In the genomic region with DNA sequence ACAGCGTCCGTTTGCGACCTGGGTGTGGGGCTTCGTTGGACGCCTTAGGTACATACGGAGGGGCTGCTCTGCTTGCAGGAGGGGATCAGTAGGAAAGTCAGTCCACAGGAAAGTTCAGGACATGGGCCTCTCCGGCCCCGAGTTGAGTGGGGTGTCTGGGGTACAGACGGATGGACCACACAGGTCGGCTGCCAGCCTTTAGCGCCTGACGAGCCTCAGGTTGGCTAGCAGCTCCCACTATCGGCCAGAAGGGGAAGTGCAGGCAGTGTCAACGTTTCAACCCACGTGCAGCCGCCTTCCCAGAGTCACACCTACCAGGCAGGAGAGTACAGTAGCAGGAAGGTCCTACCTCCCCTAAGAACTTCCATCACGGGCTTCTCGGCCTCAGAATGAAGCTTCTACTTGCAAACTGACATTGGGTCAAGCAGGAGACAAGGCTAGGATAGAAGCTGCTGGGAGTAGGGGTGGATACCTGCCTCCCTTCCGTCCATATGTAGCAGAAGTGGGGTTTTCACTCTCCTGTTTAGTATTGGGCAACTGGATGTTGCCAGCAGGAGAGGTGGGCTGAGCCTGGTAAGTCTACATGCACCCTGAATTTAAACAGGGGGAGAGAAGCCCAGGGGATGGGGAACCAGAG, we compare ENCODE assay signal across 8 cellular contexts. TPM values are rescaled to one million over a fixed set of nuclear protein-coding genes. Genes with fewer than 3 reads are reported as not detected.
DNase-seq lines count a peak whose midpoint lies in the region; ATAC-seq and TF ChIP-seq lines count a peak whose summit lies in the region.

No MANE protein-coding gene starts in this region.

- in situ Hi-C loops in transverse colon (cut with MboI; ENCODE audit: low pct_ligation_motif_present in 1 of 4, low pct_unique_long_range_greater_than_20kb in 1 of 4, low sequenced_read_pairs in 3 of 4) = loop anchor here in 2 of 4 donors (5.0 to 10.0 kb wide), 2 partner anchors 126 to 129 kb away; no protein-coding TSS in a partner anchor

- intact Hi-C loops in transverse colon (cut with DNase I; ENCODE audit: low total_unique reads) = loop anchor here (5.0 kb wide), 1 partner anchor 129 kb away; no protein-coding TSS in a partner anchor

- H3K4me3 ChIP-seq in gastroesophageal sphincter (no peak overlapping the region), transverse colon (no peak overlapping the region)

- peak; percentile 62 for ATAC-seq in GM19023 (IDR thresholded peaks at IDR 0.05; ENCODE audit: unreplicated experiment)
- ATAC-seq in HG03565 (IDR thresholded peaks at IDR 0.05; ENCODE audit: unreplicated experiment) = peak; percentile 42
- ATAC-seq in gastroesophageal sphincter = peak; percentile 40
- peak; percentile 75 for ATAC-seq in omental fat pad (ENCODE audit: low FRiP score)

- WGBS in gastroesophageal sphincter (ENCODE audit: low coverage in 1 of 2), 2 donors = 18% methylated on average over 9 of the region's 19 CpGs; no CpG with 5 or more reads in 1 of the 2 donors
- WGBS in transverse colon (ENCODE audit: low coverage in 1 of 2), 2 donors = 31% methylated on average over 12 of the region's 19 CpGs; no CpG with 5 or more reads in 1 of the 2 donors

- no peak for TF ChIP-seq EP300 in gastroesophageal sphincter (IDR thresholded peaks at IDR 0.05)
- TF ChIP-seq EP300 in transverse colon (IDR thresholded peaks at IDR 0.05; ENCODE audit: low read depth) = no peak

- H3K36me3 ChIP-seq in gastroesophageal sphincter (no peaks in the 10 kb centered on the region), transverse colon (no peaks in the 10 kb centered on the region)

- H3K4me1 ChIP-seq in gastroesophageal sphincter = peaks cover 0 to 25% (median 12%) of the 10 kb centered on the region in 3 donors
- H3K4me1 ChIP-seq in transverse colon = peaks cover 4 to 17% (median 11%) of the 10 kb centered on the region in 4 donors

- DNase-seq in AG20443 (ENCODE audit: low spot score) (peak; percentile 80), OCI-M1 (lab: John Stamatoyannopoulos, UW) (peak; percentile 73), activated T-helper 1 cell treated with Interleukin-2 at 50 U/mL for 16 hours (ENCODE audit: low read depth) (peak; percentile 45), omental fat pad (ENCODE audit: low spot score) (peak; percentile 33), transverse colon (peak; percentile 74)

- TF ChIP-seq POLR2A in gastroesophageal sphincter (IDR thresholded peaks at IDR 0.05) (no peak), transverse colon (IDR thresholded peaks at IDR 0.05) (no peak)

- H3K9me3 ChIP-seq in gastroesophageal sphincter (no peaks in the 10 kb centered on the region), transverse colon (no peaks in the 10 kb centered on the region)

- TF ChIP-seq CTCF in gastroesophageal sphincter (IDR thresholded peaks at IDR 0.05) = peak in 3 of 4 experiments; percentile 81 to 95 (median 91)
- peak in 1 of 3 donors; percentile 83 for TF ChIP-seq CTCF in omental fat pad (IDR thresholded peaks at IDR 0.05)
- peak; percentile 84 to 99 (median 96) for TF ChIP-seq CTCF in transverse colon (IDR thresholded peaks at IDR 0.05)

- H3K27ac ChIP-seq in gastroesophageal sphincter (no peak overlapping the region), transverse colon (no peak overlapping the region)

- H3K27me3 ChIP-seq in gastroesophageal sphincter (peaks cover 88% of the 10 kb centered on the region), transverse colon (peaks cover 44% of the 10 kb centered on the region)

RNA-seq across cellular contexts. Expression of a gene that starts 1.8 kb away (rescaled TPM):
- total RNA-seq in gastroesophageal sphincter = 1 to 10 TPM in 1 of 4 donors, under 1 TPM in 2, not detected in 1; 0.50 to 1.7 (median 0.81) TPM
- under 1 TPM in 3 of 4 donors, not detected in 1; 0.06 to 0.79 (median 0.09) TPM for total RNA-seq in omental fat pad
- under 1 TPM in 2 of 4 donors, not detected in 2; 0.16 to 0.27 TPM for total RNA-seq in transverse colon
